Comparison of ENCODE assay signal across 10 cellular contexts in genomic region chr4:158914178-158914577, GRCh38.
DNase-seq lines count a peak whose midpoint lies in the region; ATAC-seq and TF ChIP-seq lines count a peak whose summit lies in the region.
"Had no signal": no experiment of that assay in that cellular context is flagged by ENCODE, and none has a peak within 500 bp of the region (broad histone marks: within the 10 kb centered on the region; RNA-seq: fewer than 3 reads in every experiment).

No MANE protein-coding gene starts in this region.

- peaks cover 6% of the 10 kb centered on the region for H3K4me1 ChIP-seq in vagina
- H3K4me1 ChIP-seq: upper lobe of right lung had no signal

- no peak overlapping the region for H3K27ac ChIP-seq in vagina
- H3K27ac ChIP-seq: upper lobe of right lung had no signal

- no peaks in the 10 kb centered on the region for H3K9me3 Mint-ChIP-seq in activated CD4-positive, alpha-beta T cell treated with anti-CD3 and anti-CD28 coated beads, Interleukin-2, amount 10 ng/mL, durations not matched to agents 24 days and 14 days

- ATAC-seq in sciatic nerve: peak; percentile 66
- ATAC-seq: upper lobe of right lung had no signal

- H3K27me3 ChIP-seq in vagina: no peaks in the 10 kb centered on the region
- H3K27me3 ChIP-seq: upper lobe of right lung had no signal

- H3K9me3 ChIP-seq in vagina: no peaks in the 10 kb centered on the region
- H3K9me3 ChIP-seq: upper lobe of right lung had no signal

- no peak overlapping the region for H3K27ac Mint-ChIP-seq in activated CD4-positive, alpha-beta T cell treated with anti-CD3 and anti-CD28 coated beads, Interleukin-2, amount 10 ng/mL, durations not matched to agents 24 days and 14 days

- H3K36me3 ChIP-seq in vagina: no peaks in the 10 kb centered on the region
- H3K36me3 ChIP-seq: upper lobe of right lung had no signal

- H3K4me3 Mint-ChIP-seq in activated CD4-positive, alpha-beta T cell treated with anti-CD3 and anti-CD28 coated beads, Interleukin-2, amount 10 ng/mL, durations not matched to agents 24 days and 14 days: no peak overlapping the region

- H3K27me3 Mint-ChIP-seq in activated CD4-positive, alpha-beta T cell treated with anti-CD3 and anti-CD28 coated beads, Interleukin-2, amount 10 ng/mL, durations not matched to agents 24 days and 14 days: no peaks in the 10 kb centered on the region

- H3K36me3 Mint-ChIP-seq in activated CD4-positive, alpha-beta T cell treated with anti-CD3 and anti-CD28 coated beads, Interleukin-2, amount 10 ng/mL, durations not matched to agents 24 days and 14 days (ENCODE audit: low read depth): no peaks in the 10 kb centered on the region

- intact Hi-C loops in sciatic nerve (cut with DNase I) (no loop called here), vagina (cut with DNase I) (no loop called here)
- intact Hi-C loops in activated CD4-positive, alpha-beta T cell treated with anti-CD3 and anti-CD28 coated beads, Interleukin-2, amount 10 ng/mL, durations not matched to agents 24 days and 14 days (cut with micrococcal nuclease): no loop called here

- TF ChIP-seq POLR2A in vagina (IDR thresholded peaks at IDR 0.05): no peak

- no peak for TF ChIP-seq CTCF in vagina (IDR thresholded peaks at IDR 0.05)

- H3K4me1 Mint-ChIP-seq in activated CD4-positive, alpha-beta T cell treated with anti-CD3 and anti-CD28 coated beads, Interleukin-2, amount 10 ng/mL, durations not matched to agents 24 days and 14 days: peaks cover 4% of the 10 kb centered on the region

- H3K4me3 ChIP-seq in vagina: no peak overlapping the region
- H3K4me3 ChIP-seq: upper lobe of right lung had no signal

- DNase-seq in GM03348 (ENCODE audit: low spot score): peak; percentile 79
- peak; percentile 82 for DNase-seq in amniotic epithelial cell (ENCODE audit: low read depth)
- DNase-seq in fibroblast of the conjunctiva (ENCODE audit: low read depth): peak; percentile 80
- DNase-seq in sciatic nerve (ENCODE audit: low spot score): no peak
- DNase-seq in activated CD4-positive, alpha-beta T cell treated with anti-CD3 and anti-CD28 coated beads, Interleukin-2, amount 10 ng/mL, durations not matched to agents 24 days and 14 days: no peak
- no peak for DNase-seq in effector CD4-positive, alpha-beta T cell
- no peak for DNase-seq in SIG-M5 (lab: John Stamatoyannopoulos, UW)
- DNase-seq in vagina (ENCODE audit: extremely low spot score in 2 of 2): no peak
- DNase-seq: occipital lobe, upper lobe of right lung had no signal

Comparison
In these comparisons a context has a peak if more than half of its experiments do, and no peak if none do; other contexts are left out.
1. DNase-seq: peak in GM03348 (single experiment), amniotic epithelial cell (single experiment) and fibroblast of the conjunctiva (single experiment); none in sciatic nerve (single experiment), activated CD4-positive, alpha-beta T cell treated with anti-CD3 and anti-CD28 coated beads, Interleukin-2, amount 10 ng/mL, durations not matched to agents 24 days and 14 days (single experiment), effector CD4-positive, alpha-beta T cell (single experiment), SIG-M5 (single experiment) and vagina (0 of 2).